ENCODE assay signal across 7 cellular contexts in genomic region chr14:88986904-88987303, GRCh38.
DNase-seq lines count a peak whose midpoint lies in the region; ATAC-seq, FAIRE-seq and TF ChIP-seq lines count a peak whose summit lies in the region.
"Not testable (repeated sequence)": the region's sequence is repeated elsewhere in the genome, so short reads cannot be mapped to it uniquely, and the experiment has no call there.

No MANE protein-coding gene starts in this region.

- POLR2A ChIA-PET in A549 (lab: Yijun Ruan, JAX) = not testable (repeated sequence)

- not testable (repeated sequence) for H3K27me3 Mint-ChIP-seq in astrocyte (ENCODE audit: low read depth, unreplicated experiment)

- TF ChIP-seq EP300 in A549 (IDR thresholded peaks at IDR 0.05) = not testable (repeated sequence)

- not testable (repeated sequence) for DNase-seq in A549 (ENCODE audit: low read depth in 1 of 2, low spot score in 1 of 2); RWPE2 (ENCODE audit: low spot score)
- peak; percentile 46 for DNase-seq in GM23248
- peak; percentile 20 for DNase-seq in NCI-H226
- peak; percentile 29 for DNase-seq in astrocyte (ENCODE audit: low read depth)
- DNase-seq in epithelial cell of esophagus (ENCODE audit: low read depth) = peak; percentile 23
- DNase-seq in iris pigment epithelial cell (ENCODE audit: low read depth) = peak; percentile 20

- CTCF ChIA-PET in A549 (lab: Yijun Ruan, JAX) = interaction anchor here (0.8 kb wide), 1 partner anchor 320 kb away, joined by 3 read pairs; no protein-coding TSS in a partner anchor

- H4K20me1 ChIP-seq in GM23248 (ENCODE audit: insufficient read depth); astrocyte (ENCODE audit: insufficient read depth, low read length): not testable (repeated sequence)

- peak overlapping the region; percentile 73 to 81; a peak in 5 of 6 replicates for H3K27ac ChIP-seq in A549
- not testable (repeated sequence) for H3K27ac ChIP-seq in GM23248
- peak overlapping the region; percentile 95 for H3K27ac ChIP-seq in RWPE2 (ENCODE audit: poor library complexity, severe bottlenecking)
- peak overlapping the region; percentile 59 for H3K27ac ChIP-seq in astrocyte (ENCODE audit: low read depth, low read length)

- H3K27ac Mint-ChIP-seq in astrocyte (ENCODE audit: unreplicated experiment) = not testable (repeated sequence)

- H3K9me3 ChIP-seq in A549 = peaks cover 22% of the 10 kb centered on the region
- H3K9me3 ChIP-seq in GM23248 (ENCODE audit: low read depth); RWPE2 (ENCODE audit: severe bottlenecking); astrocyte (ENCODE audit: insufficient read depth, low read depth, low read length): not testable (repeated sequence)

- not testable (repeated sequence) for TF ChIP-seq RAD21 in A549 (conservative IDR thresholded peaks at IDR 0.05 in 1 of 2, IDR thresholded peaks at IDR 0.05 in 1 of 2)

- not testable (repeated sequence) for TF ChIP-seq CTCF in A549 (IDR thresholded peaks at IDR 0.05); RWPE2 (IDR thresholded peaks at IDR 0.05; ENCODE audit: poor library complexity, severe bottlenecking); astrocyte (IDR thresholded peaks at IDR 0.05; ENCODE audit: insufficient read depth, low read depth, low read length); epithelial cell of esophagus (IDR thresholded peaks at IDR 0.05; ENCODE audit: insufficient read depth, low read depth, low read length, missing control alignments)

- in situ Hi-C loops in GM23248 (cut with MboI) = not testable (repeated sequence)

- not testable (repeated sequence) for H3K4me3 Mint-ChIP-seq in astrocyte (ENCODE audit: unreplicated experiment)

- not testable (repeated sequence) for H3K79me2 ChIP-seq in GM23248 (ENCODE audit: insufficient read depth); astrocyte (ENCODE audit: insufficient read depth, low read length)

- WGBS in A549 (ENCODE audit: missing lambda C conversion rate) = 79% methylated on average over 2 of the region's 2 CpGs
- WGBS in GM23248 (ENCODE audit: low coverage in 1 of 2, low lambda C conversion rate in 2 of 2, missing lambda C conversion rate in 2 of 2), 2 experiments = 62 to 72% methylated on average over 2 of the region's 2 CpGs

- H3K27me3 ChIP-seq in GM23248 (replicated peaks; ENCODE audit: insufficient read depth); RWPE2 (ENCODE audit: insufficient read depth, poor library complexity, severe bottlenecking); astrocyte (ENCODE audit: insufficient read depth, low read length): not testable (repeated sequence)

- H3K4me3 ChIP-seq in A549; GM23248; RWPE2 (ENCODE audit: severe bottlenecking); astrocyte (ENCODE audit: insufficient read depth, low read depth, low read length); epithelial cell of esophagus (ENCODE audit: low read length): not testable (repeated sequence)

- H3K4me1 ChIP-seq in A549 (peaks cover 42% of the 10 kb centered on the region), GM23248 (ENCODE audit: insufficient read depth) (peaks cover 27% of the 10 kb centered on the region), RWPE2 (ENCODE audit: insufficient read depth, poor library complexity, severe bottlenecking) (peaks cover 33% of the 10 kb centered on the region), astrocyte (ENCODE audit: insufficient read depth, low read length) (peaks cover 23% of the 10 kb centered on the region)

- not testable (repeated sequence) for H3K36me3 ChIP-seq in GM23248 (ENCODE audit: low read depth); RWPE2 (ENCODE audit: low read depth); astrocyte (ENCODE audit: insufficient read depth, low read length)

- H3K36me3 Mint-ChIP-seq in astrocyte (ENCODE audit: low read depth, unreplicated experiment) = not testable (repeated sequence)

- H2AFZ ChIP-seq in GM23248; astrocyte (ENCODE audit: low read depth, low read length): not testable (repeated sequence)

- not testable (repeated sequence) for H3K9me3 Mint-ChIP-seq in astrocyte (ENCODE audit: unreplicated experiment)

- ATAC-seq in A549; RWPE2 (ENCODE audit: low read depth): not testable (repeated sequence)

- H3K4me2 ChIP-seq in A549; GM23248 (ENCODE audit: unreplicated experiment); astrocyte (ENCODE audit: low read length): not testable (repeated sequence)

- TF ChIP-seq POLR2A in A549 (IDR thresholded peaks at IDR 0.05; ENCODE audit: low read length) = not testable (repeated sequence)

- peaks cover 16% of the 10 kb centered on the region for H3K4me1 Mint-ChIP-seq in astrocyte (ENCODE audit: low read depth, unreplicated experiment)

- not testable (repeated sequence) for FAIRE-seq in A549 (lab: Jason Lieb, UNC); astrocyte (lab: Jason Lieb, UNC)

- not testable (repeated sequence) for H3K9me2 ChIP-seq in GM23248 (ENCODE audit: insufficient read depth)

- H3F3A ChIP-seq in GM23248 (ENCODE audit: insufficient read depth) = peaks cover 30% of the 10 kb centered on the region

- not testable (repeated sequence) for H3K9ac ChIP-seq in GM23248; astrocyte (ENCODE audit: low read length)
